In genomic region chr1:52141513-52142219, GRCh38 we compare ENCODE assay signal across 8 cellular contexts. TPM values are rescaled to one million over a fixed set of nuclear protein-coding genes. Genes with fewer than 3 reads are reported as not detected.
DNase-seq lines count a peak whose midpoint lies in the region; TF ChIP-seq lines count a peak whose summit lies in the region.

A gene with protein sequence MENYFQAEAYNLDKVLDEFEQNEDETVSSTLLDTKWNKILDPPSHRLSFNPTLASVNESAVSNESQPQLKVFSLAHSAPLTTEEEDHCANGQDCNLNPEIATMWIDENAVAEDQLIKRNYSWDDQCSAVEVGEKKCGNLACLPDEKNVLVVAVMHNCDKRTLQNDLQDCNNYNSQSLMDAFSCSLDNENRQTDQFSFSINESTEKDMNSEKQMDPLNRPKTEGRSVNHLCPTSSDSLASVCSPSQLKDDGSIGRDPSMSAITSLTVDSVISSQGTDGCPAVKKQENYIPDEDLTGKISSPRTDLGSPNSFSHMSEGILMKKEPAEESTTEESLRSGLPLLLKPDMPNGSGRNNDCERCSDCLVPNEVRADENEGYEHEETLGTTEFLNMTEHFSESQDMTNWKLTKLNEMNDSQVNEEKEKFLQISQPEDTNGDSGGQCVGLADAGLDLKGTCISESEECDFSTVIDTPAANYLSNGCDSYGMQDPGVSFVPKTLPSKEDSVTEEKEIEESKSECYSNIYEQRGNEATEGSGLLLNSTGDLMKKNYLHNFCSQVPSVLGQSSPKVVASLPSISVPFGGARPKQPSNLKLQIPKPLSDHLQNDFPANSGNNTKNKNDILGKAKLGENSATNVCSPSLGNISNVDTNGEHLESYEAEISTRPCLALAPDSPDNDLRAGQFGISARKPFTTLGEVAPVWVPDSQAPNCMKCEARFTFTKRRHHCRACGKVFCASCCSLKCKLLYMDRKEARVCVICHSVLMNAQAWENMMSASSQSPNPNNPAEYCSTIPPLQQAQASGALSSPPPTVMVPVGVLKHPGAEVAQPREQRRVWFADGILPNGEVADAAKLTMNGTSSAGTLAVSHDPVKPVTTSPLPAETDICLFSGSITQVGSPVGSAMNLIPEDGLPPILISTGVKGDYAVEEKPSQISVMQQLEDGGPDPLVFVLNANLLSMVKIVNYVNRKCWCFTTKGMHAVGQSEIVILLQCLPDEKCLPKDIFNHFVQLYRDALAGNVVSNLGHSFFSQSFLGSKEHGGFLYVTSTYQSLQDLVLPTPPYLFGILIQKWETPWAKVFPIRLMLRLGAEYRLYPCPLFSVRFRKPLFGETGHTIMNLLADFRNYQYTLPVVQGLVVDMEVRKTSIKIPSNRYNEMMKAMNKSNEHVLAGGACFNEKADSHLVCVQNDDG (N-terminal part only) (plus strand): TSS chr1:52142089. CDS start chr1:52233207, 91,118 bp downstream.

- H3K9me3 ChIP-seq in HEK293 (ENCODE audit: control insufficient read depth, insufficient read depth, low read depth, low read length) (no peaks in the 10 kb centered on the region), hepatocyte (ENCODE audit: low read depth) (no peaks in the 10 kb centered on the region)

- no peaks in the 10 kb centered on the region for H3K9me2 ChIP-seq in hepatocyte (replicated peaks; ENCODE audit: insufficient read depth)

- peaks cover 3% of the 10 kb centered on the region for H4K20me1 ChIP-seq in hepatocyte (ENCODE audit: insufficient read depth, poor library complexity, severe bottlenecking)

- peak within 1 kb of the TSS; percentile 91 for H3K4me2 ChIP-seq in hepatocyte

- peaks cover 39% of the 10 kb centered on the region for H3K79me2 ChIP-seq in hepatocyte

- peak within 1 kb of the TSS; percentile 100 for H2AFZ ChIP-seq in hepatocyte

- H3K4me1 ChIP-seq in HEK293 (ENCODE audit: control insufficient read depth, insufficient read depth, low read length): peaks cover 9% of the 10 kb centered on the region
- peaks cover 11% of the 10 kb centered on the region for H3K4me1 ChIP-seq in hepatocyte (ENCODE audit: insufficient read depth)

- DNase-seq in GM03348 (ENCODE audit: low spot score): peak; percentile 94
- peak; percentile 74 for DNase-seq in NAMALWA (ENCODE audit: low spot score)
- peak; percentile 41 for DNase-seq in T-helper 22 cell (ENCODE audit: low read depth)
- peak; percentile 53 for DNase-seq in astrocyte of the cerebellum (ENCODE audit: low read depth)
- DNase-seq in hepatocyte (ENCODE audit: low spot score): peak; percentile 93
- peak; percentile 25 for DNase-seq in renal cortical epithelial cell (ENCODE audit: low read depth)
- no peak for DNase-seq in OCI-M2 (lab: John Stamatoyannopoulos, UW; ENCODE audit: unreplicated experiment)

- CTCF ChIA-PET in HEK293 (lab: Yijun Ruan, JAX): interaction anchor here (0.7 kb wide), 2 partner anchors 566 to 591 kb away, joined by 3 read pairs; no protein-coding TSS in a partner anchor

- H3K36me3 ChIP-seq in HEK293 (ENCODE audit: control insufficient read depth in 2 of 2, insufficient read depth in 1 of 2, low read length in 2 of 2): no peaks in the 10 kb centered on the region
- H3K36me3 ChIP-seq in hepatocyte (replicated peaks; ENCODE audit: insufficient read depth, low read depth): no peaks in the 10 kb centered on the region

- in situ Hi-C loops in astrocyte of the cerebellum (cut with HindIII; ENCODE audit: low sequenced_read_pairs): no loop called here

- 1% methylated on average over 68 of the region's 72 CpGs for WGBS in hepatocyte (ENCODE audit: low lambda C conversion rate, missing lambda C conversion rate)

- TF ChIP-seq CTCF in HEK293 (tag by site-specific recombination; IDR thresholded peaks at IDR 0.05): no peak
- peak; percentile 43 for TF ChIP-seq CTCF in astrocyte of the cerebellum (IDR thresholded peaks at IDR 0.05; ENCODE audit: low read depth, low read length, missing control alignments)
- peak; percentile 57 for TF ChIP-seq CTCF in hepatocyte (IDR thresholded peaks at IDR 0.05; ENCODE audit: poor library complexity)

- H3K27ac ChIP-seq in HEK293 (ENCODE audit: extremely low read depth, low read depth, low read length) (peak within 1 kb of the TSS; percentile 90), hepatocyte (peak within 1 kb of the TSS; percentile 98)

- H3K4me3 ChIP-seq in HEK293 (ENCODE audit: low read depth, low read length) (peak within 1 kb of the TSS; percentile 94), astrocyte of the cerebellum (ENCODE audit: low read depth, low read length) (peak within 1 kb of the TSS; percentile 84), hepatocyte (peak within 1 kb of the TSS; percentile 93)

- H3K27me3 ChIP-seq in hepatocyte: no peaks in the 10 kb centered on the region

- POLR2A ChIA-PET in HEK293 (lab: Yijun Ruan, JAX): interaction anchor here (1.1 kb wide), 1 partner anchor 147 kb away, joined by 5 read pairs; no protein-coding TSS in a partner anchor

TF ChIP-seq in HEK293, 187 proteins besides CTCF, POLR2A, EP300 and RAD21 (continues in another document):
- TF ChIP-seq ZNF239 (tag by site-specific recombination; IDR thresholded peaks at IDR 0.05) (no peak), ZNF610 (tag by site-specific recombination; IDR thresholded peaks at IDR 0.05; ENCODE audit: borderline replicate concordance) (no peak), ZBTB17 (tag by site-specific recombination; IDR thresholded peaks at IDR 0.05) (no peak), KLF7 (tag by site-specific recombination; IDR thresholded peaks at IDR 0.05; ENCODE audit: borderline replicate concordance) (no peak), ZNF776 (tag by site-specific recombination; IDR thresholded peaks at IDR 0.05; ENCODE audit: borderline replicate concordance) (no peak), ZNF544 (tag by site-specific recombination; IDR thresholded peaks at IDR 0.05) (no peak), ZNF660 (tag by site-specific recombination; IDR thresholded peaks at IDR 0.05) (peak; percentile 97), ZNF37A (tag by site-specific recombination; IDR thresholded peaks at IDR 0.05) (no peak), ZNF423 (tag by site-specific recombination; IDR thresholded peaks at IDR 0.05) (no peak), BCL11B (tag by site-specific recombination; IDR thresholded peaks at IDR 0.05; ENCODE audit: low read depth) (no peak), ZNF214 (tag by site-specific recombination; IDR thresholded peaks at IDR 0.05; ENCODE audit: borderline replicate concordance) (no peak), TRIM28 (IDR thresholded peaks at IDR 0.05; ENCODE audit: borderline replicate concordance, low read length) (peak; percentile 48; the same call in 1 of the 2 replicates), ZNF302 (tag by site-specific recombination; IDR thresholded peaks at IDR 0.05; ENCODE audit: low read depth) (no peak), ZNF707 (tag by site-specific recombination; IDR thresholded peaks at IDR 0.05) (no peak), ZSCAN30 (tag by site-specific recombination; IDR thresholded peaks at IDR 0.05) (peak; percentile 93), ZNF19 (tag by site-specific recombination; IDR thresholded peaks at IDR 0.05; ENCODE audit: low read depth) (no peak), ZBTB20 (tag by site-specific recombination; IDR thresholded peaks at IDR 0.05) (peak; percentile 90)
- TF ChIP-seq, protein P1, sequence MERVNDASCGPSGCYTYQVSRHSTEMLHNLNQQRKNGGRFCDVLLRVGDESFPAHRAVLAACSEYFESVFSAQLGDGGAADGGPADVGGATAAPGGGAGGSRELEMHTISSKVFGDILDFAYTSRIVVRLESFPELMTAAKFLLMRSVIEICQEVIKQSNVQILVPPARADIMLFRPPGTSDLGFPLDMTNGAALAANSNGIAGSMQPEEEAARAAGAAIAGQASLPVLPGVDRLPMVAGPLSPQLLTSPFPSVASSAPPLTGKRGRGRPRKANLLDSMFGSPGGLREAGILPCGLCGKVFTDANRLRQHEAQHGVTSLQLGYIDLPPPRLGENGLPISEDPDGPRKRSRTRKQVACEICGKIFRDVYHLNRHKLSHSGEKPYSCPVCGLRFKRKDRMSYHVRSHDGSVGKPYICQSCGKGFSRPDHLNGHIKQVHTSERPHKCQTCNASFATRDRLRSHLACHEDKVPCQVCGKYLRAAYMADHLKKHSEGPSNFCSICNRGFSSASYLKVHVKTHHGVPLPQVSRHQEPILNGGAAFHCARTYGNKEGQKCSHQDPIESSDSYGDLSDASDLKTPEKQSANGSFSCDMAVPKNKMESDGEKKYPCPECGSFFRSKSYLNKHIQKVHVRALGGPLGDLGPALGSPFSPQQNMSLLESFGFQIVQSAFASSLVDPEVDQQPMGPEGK (tag by site-specific recombination; IDR thresholded peaks at IDR 0.05): peak; percentile 55
- TF ChIP-seq, protein P2, sequence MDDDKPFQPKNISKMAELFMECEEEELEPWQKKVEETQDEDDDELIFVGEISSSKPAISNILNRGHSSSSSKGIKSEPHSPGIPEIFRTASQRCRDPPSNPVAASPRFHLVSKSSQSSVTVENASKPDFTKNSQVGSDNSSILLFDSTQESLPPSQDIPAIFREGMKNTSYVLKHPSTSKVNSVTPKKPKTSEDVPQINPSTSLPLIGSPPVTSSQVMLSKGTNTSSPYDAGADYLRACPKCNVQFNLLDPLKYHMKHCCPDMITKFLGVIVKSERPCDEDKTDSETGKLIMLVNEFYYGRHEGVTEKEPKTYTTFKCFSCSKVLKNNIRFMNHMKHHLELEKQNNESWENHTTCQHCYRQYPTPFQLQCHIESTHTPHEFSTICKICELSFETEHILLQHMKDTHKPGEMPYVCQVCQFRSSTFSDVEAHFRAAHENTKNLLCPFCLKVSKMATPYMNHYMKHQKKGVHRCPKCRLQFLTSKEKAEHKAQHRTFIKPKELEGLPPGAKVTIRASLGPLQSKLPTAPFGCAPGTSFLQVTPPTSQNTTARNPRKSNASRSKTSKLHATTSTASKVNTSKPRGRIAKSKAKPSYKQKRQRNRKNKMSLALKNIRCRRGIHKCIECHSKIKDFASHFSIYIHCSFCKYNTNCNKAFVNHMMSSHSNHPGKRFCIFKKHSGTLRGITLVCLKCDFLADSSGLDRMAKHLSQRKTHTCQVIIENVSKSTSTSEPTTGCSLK (tag by site-specific recombination; IDR thresholded peaks at IDR 0.05): no peak
- TF ChIP-seq, protein P3, sequence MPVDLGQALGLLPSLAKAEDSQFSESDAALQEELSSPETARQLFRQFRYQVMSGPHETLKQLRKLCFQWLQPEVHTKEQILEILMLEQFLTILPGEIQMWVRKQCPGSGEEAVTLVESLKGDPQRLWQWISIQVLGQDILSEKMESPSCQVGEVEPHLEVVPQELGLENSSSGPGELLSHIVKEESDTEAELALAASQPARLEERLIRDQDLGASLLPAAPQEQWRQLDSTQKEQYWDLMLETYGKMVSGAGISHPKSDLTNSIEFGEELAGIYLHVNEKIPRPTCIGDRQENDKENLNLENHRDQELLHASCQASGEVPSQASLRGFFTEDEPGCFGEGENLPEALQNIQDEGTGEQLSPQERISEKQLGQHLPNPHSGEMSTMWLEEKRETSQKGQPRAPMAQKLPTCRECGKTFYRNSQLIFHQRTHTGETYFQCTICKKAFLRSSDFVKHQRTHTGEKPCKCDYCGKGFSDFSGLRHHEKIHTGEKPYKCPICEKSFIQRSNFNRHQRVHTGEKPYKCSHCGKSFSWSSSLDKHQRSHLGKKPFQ (tag by site-specific recombination; IDR thresholded peaks at IDR 0.05): peak; percentile 94

RNA-seq across cellular contexts. Expression of the gene that starts here (rescaled TPM):
- total RNA-seq in hepatocyte (29.0 and 31.0 TPM in 2 replicates), renal cortical epithelial cell (21.9 and 48.9 TPM in 2 replicates)
- 3.2 and 4.6 TPM in 2 replicates for polyA plus RNA-seq in hepatocyte
